Comparison of ENCODE assay signal across 1 cellular context in the genomic region with DNA sequence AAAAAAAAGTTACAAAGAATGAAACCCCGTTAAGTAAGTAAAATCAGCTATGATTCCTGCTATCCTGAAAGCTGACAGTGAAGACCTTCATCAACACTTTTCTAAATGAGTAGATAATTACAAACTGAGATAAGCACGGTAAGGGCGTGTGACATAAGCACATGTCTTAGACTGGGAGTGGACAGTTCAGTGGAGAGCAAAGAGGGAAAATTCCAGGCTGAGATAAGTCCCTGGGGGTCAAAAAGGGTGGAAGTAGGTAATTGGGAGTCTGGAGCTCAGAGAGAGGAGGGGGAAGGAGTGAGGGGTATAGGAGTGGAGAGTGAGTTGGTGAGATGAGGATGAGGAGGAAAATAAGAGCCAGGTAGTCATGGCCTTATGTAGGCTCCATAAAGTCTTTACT.
TF ChIP-seq lines count a peak whose summit lies in the region.

No MANE protein-coding gene starts in this region.

TF ChIP-seq in K562, 482 proteins besides CTCF, POLR2A, EP300 and RAD21 (continued from another document and continues in another):
- peak; percentile 64; the same call in 1 of the 2 replicates for TF ChIP-seq MTA1 (IDR thresholded peaks at IDR 0.05; ENCODE audit: borderline replicate concordance)
- no peak for TF ChIP-seq SRSF7 (optimal IDR thresholded peaks at IDR 0.05; ENCODE audit: low read depth, low read length)
- TF ChIP-seq ZKSCAN3 (CRISPR knock-in tag; IDR thresholded peaks at IDR 0.05), result no peak
- TF ChIP-seq ZFP1 (CRISPR knock-in tag; IDR thresholded peaks at IDR 0.05), result no peak
- no peak for TF ChIP-seq KDM2B (CRISPR knock-in tag; IDR thresholded peaks at IDR 0.05)
- no peak for TF ChIP-seq ZNF316 (IDR thresholded peaks at IDR 0.05)
- no peak for TF ChIP-seq MEF2A (IDR thresholded peaks at IDR 0.05; ENCODE audit: control insufficient read depth, low read depth, low read length)
- TF ChIP-seq, protein P1, sequence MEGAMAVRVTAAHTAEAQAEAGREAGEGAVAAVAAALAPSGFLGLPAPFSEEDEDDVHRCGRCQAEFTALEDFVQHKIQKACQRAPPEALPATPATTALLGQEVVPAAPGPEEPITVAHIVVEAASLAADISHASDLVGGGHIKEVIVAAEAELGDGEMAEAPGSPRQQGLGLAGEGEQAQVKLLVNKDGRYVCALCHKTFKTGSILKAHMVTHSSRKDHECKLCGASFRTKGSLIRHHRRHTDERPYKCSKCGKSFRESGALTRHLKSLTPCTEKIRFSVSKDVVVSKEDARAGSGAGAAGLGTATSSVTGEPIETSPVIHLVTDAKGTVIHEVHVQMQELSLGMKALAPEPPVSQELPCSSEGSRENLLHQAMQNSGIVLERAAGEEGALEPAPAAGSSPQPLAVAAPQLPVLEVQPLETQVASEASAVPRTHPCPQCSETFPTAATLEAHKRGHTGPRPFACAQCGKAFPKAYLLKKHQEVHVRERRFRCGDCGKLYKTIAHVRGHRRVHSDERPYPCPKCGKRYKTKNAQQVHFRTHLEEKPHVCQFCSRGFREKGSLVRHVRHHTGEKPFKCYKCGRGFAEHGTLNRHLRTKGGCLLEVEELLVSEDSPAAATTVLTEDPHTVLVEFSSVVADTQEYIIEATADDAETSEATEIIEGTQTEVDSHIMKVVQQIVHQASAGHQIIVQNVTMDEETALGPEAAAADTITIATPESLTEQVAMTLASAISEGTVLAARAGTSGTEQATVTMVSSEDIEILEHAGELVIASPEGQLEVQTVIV (CRISPR knock-in tag; IDR thresholded peaks at IDR 0.05; ENCODE audit: borderline replicate concordance), result no peak
- TF ChIP-seq ZFP30 (CRISPR knock-in tag; IDR thresholded peaks at IDR 0.05; ENCODE audit: borderline replicate concordance), result no peak
- TF ChIP-seq, protein P2, sequence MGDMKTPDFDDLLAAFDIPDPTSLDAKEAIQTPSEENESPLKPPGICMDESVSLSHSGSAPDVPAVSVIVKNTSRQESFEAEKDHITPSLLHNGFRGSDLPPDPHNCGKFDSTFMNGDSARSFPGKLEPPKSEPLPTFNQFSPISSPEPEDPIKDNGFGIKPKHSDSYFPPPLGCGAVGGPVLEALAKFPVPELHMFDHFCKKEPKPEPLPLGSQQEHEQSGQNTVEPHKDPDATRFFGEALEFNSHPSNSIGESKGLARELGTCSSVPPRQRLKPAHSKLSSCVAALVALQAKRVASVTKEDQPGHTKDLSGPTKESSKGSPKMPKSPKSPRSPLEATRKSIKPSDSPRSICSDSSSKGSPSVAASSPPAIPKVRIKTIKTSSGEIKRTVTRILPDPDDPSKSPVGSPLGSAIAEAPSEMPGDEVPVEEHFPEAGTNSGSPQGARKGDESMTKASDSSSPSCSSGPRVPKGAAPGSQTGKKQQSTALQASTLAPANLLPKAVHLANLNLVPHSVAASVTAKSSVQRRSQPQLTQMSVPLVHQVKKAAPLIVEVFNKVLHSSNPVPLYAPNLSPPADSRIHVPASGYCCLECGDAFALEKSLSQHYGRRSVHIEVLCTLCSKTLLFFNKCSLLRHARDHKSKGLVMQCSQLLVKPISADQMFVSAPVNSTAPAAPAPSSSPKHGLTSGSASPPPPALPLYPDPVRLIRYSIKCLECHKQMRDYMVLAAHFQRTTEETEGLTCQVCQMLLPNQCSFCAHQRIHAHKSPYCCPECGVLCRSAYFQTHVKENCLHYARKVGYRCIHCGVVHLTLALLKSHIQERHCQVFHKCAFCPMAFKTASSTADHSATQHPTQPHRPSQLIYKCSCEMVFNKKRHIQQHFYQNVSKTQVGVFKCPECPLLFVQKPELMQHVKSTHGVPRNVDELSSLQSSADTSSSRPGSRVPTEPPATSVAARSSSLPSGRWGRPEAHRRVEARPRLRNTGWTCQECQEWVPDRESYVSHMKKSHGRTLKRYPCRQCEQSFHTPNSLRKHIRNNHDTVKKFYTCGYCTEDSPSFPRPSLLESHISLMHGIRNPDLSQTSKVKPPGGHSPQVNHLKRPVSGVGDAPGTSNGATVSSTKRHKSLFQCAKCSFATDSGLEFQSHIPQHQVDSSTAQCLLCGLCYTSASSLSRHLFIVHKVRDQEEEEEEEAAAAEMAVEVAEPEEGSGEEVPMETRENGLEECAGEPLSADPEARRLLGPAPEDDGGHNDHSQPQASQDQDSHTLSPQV (IDR thresholded peaks at IDR 0.05), result 0 out of 2 replicates have a peak, but pooled peaks have one; percentile 21
- TF ChIP-seq ZNF717 (CRISPR knock-in tag; IDR thresholded peaks at IDR 0.05), result no peak
- no peak for TF ChIP-seq ZNF124 (CRISPR knock-in tag; IDR thresholded peaks at IDR 0.05)
- TF ChIP-seq, protein P3, sequence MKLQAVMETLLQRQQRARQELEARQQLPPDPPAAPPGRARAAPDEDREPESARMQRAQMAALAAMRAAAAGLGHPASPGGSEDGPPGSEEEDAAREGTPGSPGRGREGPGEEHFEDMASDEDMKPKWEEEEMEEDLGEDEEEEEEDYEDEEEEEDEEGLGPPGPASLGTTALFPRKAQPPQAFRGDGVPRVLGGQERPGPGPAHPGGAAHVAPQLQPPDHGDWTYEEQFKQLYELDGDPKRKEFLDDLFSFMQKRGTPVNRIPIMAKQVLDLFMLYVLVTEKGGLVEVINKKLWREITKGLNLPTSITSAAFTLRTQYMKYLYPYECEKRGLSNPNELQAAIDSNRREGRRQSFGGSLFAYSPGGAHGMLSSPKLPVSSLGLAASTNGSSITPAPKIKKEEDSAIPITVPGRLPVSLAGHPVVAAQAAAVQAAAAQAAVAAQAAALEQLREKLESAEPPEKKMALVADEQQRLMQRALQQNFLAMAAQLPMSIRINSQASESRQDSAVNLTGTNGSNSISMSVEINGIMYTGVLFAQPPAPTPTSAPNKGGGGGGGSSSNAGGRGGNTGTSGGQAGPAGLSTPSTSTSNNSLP (IDR thresholded peaks at IDR 0.05; ENCODE audit: borderline replicate concordance, low read depth, low read length), result peak; percentile 32; the same call in 1 of the 2 replicates
- TF ChIP-seq ZNF384 (IDR thresholded peaks at IDR 0.05; ENCODE audit: low read depth, low read length), result no peak
- TF ChIP-seq, protein P4, sequence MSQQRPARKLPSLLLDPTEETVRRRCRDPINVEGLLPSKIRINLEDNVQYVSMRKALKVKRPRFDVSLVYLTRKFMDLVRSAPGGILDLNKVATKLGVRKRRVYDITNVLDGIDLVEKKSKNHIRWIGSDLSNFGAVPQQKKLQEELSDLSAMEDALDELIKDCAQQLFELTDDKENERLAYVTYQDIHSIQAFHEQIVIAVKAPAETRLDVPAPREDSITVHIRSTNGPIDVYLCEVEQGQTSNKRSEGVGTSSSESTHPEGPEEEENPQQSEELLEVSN (IDR thresholded peaks at IDR 0.05; ENCODE audit: borderline replicate concordance in 1 of 2, extremely low read depth in 1 of 2, insufficient read depth in 1 of 2, insufficient read length in 1 of 2, low read depth in 1 of 2, low read length in 1 of 2, poor library complexity in 1 of 2, severe bottlenecking in 1 of 2), result no peak
- no peak for TF ChIP-seq THRAP3 (IDR thresholded peaks at IDR 0.05; ENCODE audit: borderline replicate concordance)
- TF ChIP-seq HDGF (IDR thresholded peaks at IDR 0.05), result no peak
- no peak for TF ChIP-seq MTA3 (IDR thresholded peaks at IDR 0.05; ENCODE audit: borderline replicate concordance)
- TF ChIP-seq, protein P5, sequence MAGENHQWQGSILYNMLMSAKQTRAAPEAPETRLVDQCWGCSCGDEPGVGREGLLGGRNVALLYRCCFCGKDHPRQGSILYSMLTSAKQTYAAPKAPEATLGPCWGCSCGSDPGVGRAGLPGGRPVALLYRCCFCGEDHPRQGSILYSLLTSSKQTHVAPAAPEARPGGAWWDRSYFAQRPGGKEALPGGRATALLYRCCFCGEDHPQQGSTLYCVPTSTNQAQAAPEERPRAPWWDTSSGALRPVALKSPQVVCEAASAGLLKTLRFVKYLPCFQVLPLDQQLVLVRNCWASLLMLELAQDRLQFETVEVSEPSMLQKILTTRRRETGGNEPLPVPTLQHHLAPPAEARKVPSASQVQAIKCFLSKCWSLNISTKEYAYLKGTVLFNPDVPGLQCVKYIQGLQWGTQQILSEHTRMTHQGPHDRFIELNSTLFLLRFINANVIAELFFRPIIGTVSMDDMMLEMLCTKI (IDR thresholded peaks at IDR 0.05; ENCODE audit: partially characterized antibody), result no peak
- no peak for TF ChIP-seq PURB (CRISPR knock-in tag; IDR thresholded peaks at IDR 0.05; ENCODE audit: low read depth)
- TF ChIP-seq HMG20A (CRISPR knock-in tag; conservative IDR thresholded peaks at IDR 0.05), result no peak
- TF ChIP-seq CCAR2 (IDR thresholded peaks at IDR 0.05; ENCODE audit: low read depth, low read length), result no peak
- TF ChIP-seq L3MBTL2 (IDR thresholded peaks at IDR 0.05), result peak; percentile 85
- no peak for TF ChIP-seq HNRNPUL1 (IDR thresholded peaks at IDR 0.05; ENCODE audit: low read length)
- TF ChIP-seq, protein P6, sequence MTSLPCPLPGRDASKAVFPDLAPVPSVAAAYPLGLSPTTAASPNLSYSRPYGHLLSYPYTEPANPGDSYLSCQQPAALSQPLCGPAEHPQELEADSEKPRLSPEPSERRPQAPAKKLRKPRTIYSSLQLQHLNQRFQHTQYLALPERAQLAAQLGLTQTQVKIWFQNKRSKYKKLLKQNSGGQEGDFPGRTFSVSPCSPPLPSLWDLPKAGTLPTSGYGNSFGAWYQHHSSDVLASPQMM (CRISPR knock-in tag; IDR thresholded peaks at IDR 0.05), result no peak
- no peak for TF ChIP-seq FOXJ3 (CRISPR knock-in tag; IDR thresholded peaks at IDR 0.05)
- TF ChIP-seq ZNF24 (IDR thresholded peaks at IDR 0.05), result no peak
- TF ChIP-seq TEAD2 (tag; IDR thresholded peaks at IDR 0.05), result 0 out of 2 replicates have a peak, but pooled peaks have one; percentile 10
- TF ChIP-seq ESRRB (CRISPR knock-in tag; IDR thresholded peaks at IDR 0.05; ENCODE audit: borderline replicate concordance), result no peak
- TF ChIP-seq DPF2 (IDR thresholded peaks at IDR 0.05), result peak; percentile 68
- peak; percentile 46; the same call in 1 of the 2 replicates for TF ChIP-seq EP400 (IDR thresholded peaks at IDR 0.05)
- peak in 1 of 2 experiments; percentile 39; a peak in 2 of 4 replicates for TF ChIP-seq FOXK2 (conservative IDR thresholded peaks at IDR 0.05 in 1 of 2, IDR thresholded peaks at IDR 0.05 in 1 of 2; ENCODE audit: low read depth in 2 of 2)
- TF ChIP-seq, protein P7, sequence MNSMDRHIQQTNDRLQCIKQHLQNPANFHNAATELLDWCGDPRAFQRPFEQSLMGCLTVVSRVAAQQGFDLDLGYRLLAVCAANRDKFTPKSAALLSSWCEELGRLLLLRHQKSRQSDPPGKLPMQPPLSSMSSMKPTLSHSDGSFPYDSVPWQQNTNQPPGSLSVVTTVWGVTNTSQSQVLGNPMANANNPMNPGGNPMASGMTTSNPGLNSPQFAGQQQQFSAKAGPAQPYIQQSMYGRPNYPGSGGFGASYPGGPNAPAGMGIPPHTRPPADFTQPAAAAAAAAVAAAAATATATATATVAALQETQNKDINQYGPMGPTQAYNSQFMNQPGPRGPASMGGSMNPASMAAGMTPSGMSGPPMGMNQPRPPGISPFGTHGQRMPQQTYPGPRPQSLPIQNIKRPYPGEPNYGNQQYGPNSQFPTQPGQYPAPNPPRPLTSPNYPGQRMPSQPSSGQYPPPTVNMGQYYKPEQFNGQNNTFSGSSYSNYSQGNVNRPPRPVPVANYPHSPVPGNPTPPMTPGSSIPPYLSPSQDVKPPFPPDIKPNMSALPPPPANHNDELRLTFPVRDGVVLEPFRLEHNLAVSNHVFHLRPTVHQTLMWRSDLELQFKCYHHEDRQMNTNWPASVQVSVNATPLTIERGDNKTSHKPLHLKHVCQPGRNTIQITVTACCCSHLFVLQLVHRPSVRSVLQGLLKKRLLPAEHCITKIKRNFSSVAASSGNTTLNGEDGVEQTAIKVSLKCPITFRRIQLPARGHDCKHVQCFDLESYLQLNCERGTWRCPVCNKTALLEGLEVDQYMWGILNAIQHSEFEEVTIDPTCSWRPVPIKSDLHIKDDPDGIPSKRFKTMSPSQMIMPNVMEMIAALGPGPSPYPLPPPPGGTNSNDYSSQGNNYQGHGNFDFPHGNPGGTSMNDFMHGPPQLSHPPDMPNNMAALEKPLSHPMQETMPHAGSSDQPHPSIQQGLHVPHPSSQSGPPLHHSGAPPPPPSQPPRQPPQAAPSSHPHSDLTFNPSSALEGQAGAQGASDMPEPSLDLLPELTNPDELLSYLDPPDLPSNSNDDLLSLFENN (IDR thresholded peaks at IDR 0.05; ENCODE audit: low read depth in 2 of 2, low read length in 2 of 2), result no peak
- TF ChIP-seq SNIP1 (IDR thresholded peaks at IDR 0.05; ENCODE audit: low read depth), result no peak
- TF ChIP-seq, protein P8, sequence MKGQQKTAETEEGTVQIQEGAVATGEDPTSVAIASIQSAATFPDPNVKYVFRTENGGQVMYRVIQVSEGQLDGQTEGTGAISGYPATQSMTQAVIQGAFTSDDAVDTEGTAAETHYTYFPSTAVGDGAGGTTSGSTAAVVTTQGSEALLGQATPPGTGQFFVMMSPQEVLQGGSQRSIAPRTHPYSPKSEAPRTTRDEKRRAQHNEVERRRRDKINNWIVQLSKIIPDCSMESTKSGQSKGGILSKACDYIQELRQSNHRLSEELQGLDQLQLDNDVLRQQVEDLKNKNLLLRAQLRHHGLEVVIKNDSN (CRISPR knock-in tag; IDR thresholded peaks at IDR 0.05), result no peak
- no peak for TF ChIP-seq ZKSCAN8 (CRISPR knock-in tag; IDR thresholded peaks at IDR 0.05)
- TF ChIP-seq, protein P9, sequence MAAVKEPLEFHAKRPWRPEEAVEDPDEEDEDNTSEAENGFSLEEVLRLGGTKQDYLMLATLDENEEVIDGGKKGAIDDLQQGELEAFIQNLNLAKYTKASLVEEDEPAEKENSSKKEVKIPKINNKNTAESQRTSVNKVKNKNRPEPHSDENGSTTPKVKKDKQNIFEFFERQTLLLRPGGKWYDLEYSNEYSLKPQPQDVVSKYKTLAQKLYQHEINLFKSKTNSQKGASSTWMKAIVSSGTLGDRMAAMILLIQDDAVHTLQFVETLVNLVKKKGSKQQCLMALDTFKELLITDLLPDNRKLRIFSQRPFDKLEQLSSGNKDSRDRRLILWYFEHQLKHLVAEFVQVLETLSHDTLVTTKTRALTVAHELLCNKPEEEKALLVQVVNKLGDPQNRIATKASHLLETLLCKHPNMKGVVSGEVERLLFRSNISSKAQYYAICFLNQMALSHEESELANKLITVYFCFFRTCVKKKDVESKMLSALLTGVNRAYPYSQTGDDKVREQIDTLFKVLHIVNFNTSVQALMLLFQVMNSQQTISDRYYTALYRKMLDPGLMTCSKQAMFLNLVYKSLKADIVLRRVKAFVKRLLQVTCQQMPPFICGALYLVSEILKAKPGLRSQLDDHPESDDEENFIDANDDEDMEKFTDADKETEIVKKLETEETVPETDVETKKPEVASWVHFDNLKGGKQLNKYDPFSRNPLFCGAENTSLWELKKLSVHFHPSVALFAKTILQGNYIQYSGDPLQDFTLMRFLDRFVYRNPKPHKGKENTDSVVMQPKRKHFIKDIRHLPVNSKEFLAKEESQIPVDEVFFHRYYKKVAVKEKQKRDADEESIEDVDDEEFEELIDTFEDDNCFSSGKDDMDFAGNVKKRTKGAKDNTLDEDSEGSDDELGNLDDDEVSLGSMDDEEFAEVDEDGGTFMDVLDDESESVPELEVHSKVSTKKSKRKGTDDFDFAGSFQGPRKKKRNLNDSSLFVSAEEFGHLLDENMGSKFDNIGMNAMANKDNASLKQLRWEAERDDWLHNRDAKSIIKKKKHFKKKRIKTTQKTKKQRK (IDR thresholded peaks at IDR 0.05; ENCODE audit: borderline replicate concordance, low read depth, low read length), result no peak
- TF ChIP-seq ZEB2 (IDR thresholded peaks at IDR 0.05), result 0 out of 2 replicates have a peak, but pooled peaks have one; percentile 45
- no peak for TF ChIP-seq ZNF778 (CRISPR knock-in tag; IDR thresholded peaks at IDR 0.05)
- TF ChIP-seq RBFOX2 (IDR thresholded peaks at IDR 0.05; ENCODE audit: low read depth, low read length), result no peak
- peak; percentile 50 for TF ChIP-seq MEIS2 (IDR thresholded peaks at IDR 0.05; ENCODE audit: partially characterized antibody)
- no peak for TF ChIP-seq SAFB2 (IDR thresholded peaks at IDR 0.05; ENCODE audit: borderline replicate concordance, low read depth, low read length, severe bottlenecking)
- TF ChIP-seq SLC30A9 (CRISPR knock-in tag; IDR thresholded peaks at IDR 0.05), result no peak
